In genomic region chr19:35569281-35569781, GRCh38 we compare ENCODE assay signal across 1 cellular context.
A peak's percentile ranks its signal among the peaks of the same experiment; 100 is the strongest.
TF ChIP-seq lines count a peak whose summit lies in the region.

No MANE protein-coding gene starts in this region.

TF ChIP-seq in HepG2, 621 proteins besides CTCF, POLR2A, EP300 and RAD21 (continued from another document and continues in another):
- TF ChIP-seq, protein P1, sequence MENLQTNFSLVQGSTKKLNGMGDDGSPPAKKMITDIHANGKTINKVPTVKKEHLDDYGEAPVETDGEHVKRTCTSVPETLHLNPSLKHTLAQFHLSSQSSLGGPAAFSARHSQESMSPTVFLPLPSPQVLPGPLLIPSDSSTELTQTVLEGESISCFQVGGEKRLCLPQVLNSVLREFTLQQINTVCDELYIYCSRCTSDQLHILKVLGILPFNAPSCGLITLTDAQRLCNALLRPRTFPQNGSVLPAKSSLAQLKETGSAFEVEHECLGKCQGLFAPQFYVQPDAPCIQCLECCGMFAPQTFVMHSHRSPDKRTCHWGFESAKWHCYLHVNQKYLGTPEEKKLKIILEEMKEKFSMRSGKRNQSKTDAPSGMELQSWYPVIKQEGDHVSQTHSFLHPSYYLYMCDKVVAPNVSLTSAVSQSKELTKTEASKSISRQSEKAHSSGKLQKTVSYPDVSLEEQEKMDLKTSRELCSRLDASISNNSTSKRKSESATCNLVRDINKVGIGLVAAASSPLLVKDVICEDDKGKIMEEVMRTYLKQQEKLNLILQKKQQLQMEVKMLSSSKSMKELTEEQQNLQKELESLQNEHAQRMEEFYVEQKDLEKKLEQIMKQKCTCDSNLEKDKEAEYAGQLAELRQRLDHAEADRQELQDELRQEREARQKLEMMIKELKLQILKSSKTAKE (CRISPR knock-in tag; IDR thresholded peaks at IDR 0.05; ENCODE audit: borderline replicate concordance), result peak; percentile 82; the same call in 1 of the 2 replicates
- no peak for TF ChIP-seq ZSCAN12 (CRISPR knock-in tag; IDR thresholded peaks at IDR 0.05)
- TF ChIP-seq RCOR2 (CRISPR knock-in tag; IDR thresholded peaks at IDR 0.05), result peak; percentile 57; the same call in 1 of the 2 replicates
- TF ChIP-seq ZNF232 (CRISPR knock-in tag; IDR thresholded peaks at IDR 0.05; ENCODE audit: borderline replicate concordance), result no peak
- no peak for TF ChIP-seq HOMEZ (CRISPR knock-in tag; IDR thresholded peaks at IDR 0.05; ENCODE audit: low read depth)
- TF ChIP-seq SIN3A (IDR thresholded peaks at IDR 0.05; ENCODE audit: borderline replicate concordance, low read depth, low read length), result no peak
- TF ChIP-seq ZNF160 (CRISPR knock-in tag; IDR thresholded peaks at IDR 0.05), result no peak
- TF ChIP-seq NCOR1 (IDR thresholded peaks at IDR 0.05; ENCODE audit: borderline replicate concordance, low read length), result no peak
- no peak for TF ChIP-seq ZNF18 (CRISPR knock-in tag; IDR thresholded peaks at IDR 0.05; ENCODE audit: insufficient replicate concordance)
- TF ChIP-seq, protein P2, sequence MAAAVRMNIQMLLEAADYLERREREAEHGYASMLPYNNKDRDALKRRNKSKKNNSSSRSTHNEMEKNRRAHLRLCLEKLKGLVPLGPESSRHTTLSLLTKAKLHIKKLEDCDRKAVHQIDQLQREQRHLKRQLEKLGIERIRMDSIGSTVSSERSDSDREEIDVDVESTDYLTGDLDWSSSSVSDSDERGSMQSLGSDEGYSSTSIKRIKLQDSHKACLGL (CRISPR knock-in tag; IDR thresholded peaks at IDR 0.05), result no peak
- TF ChIP-seq STAG1 (CRISPR knock-in tag; IDR thresholded peaks at IDR 0.05), result no peak
- TF ChIP-seq RBFOX2 (IDR thresholded peaks at IDR 0.05; ENCODE audit: low read depth, low read length), result no peak
- no peak for TF ChIP-seq ELF1 (CRISPR knock-in tag; IDR thresholded peaks at IDR 0.05)
- TF ChIP-seq TP53 (CRISPR knock-in tag; conservative IDR thresholded peaks at IDR 0.05), result no peak
- no peak for TF ChIP-seq ZFP36L1 (CRISPR knock-in tag; IDR thresholded peaks at IDR 0.05)
- TF ChIP-seq SIX4 (CRISPR knock-in tag; IDR thresholded peaks at IDR 0.05), result no peak; the same call in 1 of the 2 replicates
- TF ChIP-seq TCF12 (IDR thresholded peaks at IDR 0.05), result no peak
- TF ChIP-seq TCF12 (CRISPR knock-in tag; IDR thresholded peaks at IDR 0.05), result no peak
- no peak for TF ChIP-seq ZBTB7A (CRISPR knock-in tag; IDR thresholded peaks at IDR 0.05)
- no peak for TF ChIP-seq ZNF333 (CRISPR knock-in tag; IDR thresholded peaks at IDR 0.05; ENCODE audit: borderline replicate concordance)
- no peak for TF ChIP-seq BCLAF1 (IDR thresholded peaks at IDR 0.05)
- TF ChIP-seq PAWR (CRISPR knock-in tag; IDR thresholded peaks at IDR 0.05; ENCODE audit: borderline replicate concordance), result no peak
- no peak for TF ChIP-seq SRF (IDR thresholded peaks at IDR 0.05; ENCODE audit: low read depth, low read length)
- TF ChIP-seq TAF15 (IDR thresholded peaks at IDR 0.05; ENCODE audit: low read depth, low read length, poor library complexity, severe bottlenecking), result no peak
- TF ChIP-seq ZNF556 (CRISPR knock-in tag; IDR thresholded peaks at IDR 0.05; ENCODE audit: borderline replicate concordance), result no peak
- TF ChIP-seq ATF6 (CRISPR knock-in tag; conservative IDR thresholded peaks at IDR 0.05), result no peak
- no peak for TF ChIP-seq POLR2AphosphoS5 (IDR thresholded peaks at IDR 0.05; ENCODE audit: low read depth, low read length)
- TF ChIP-seq ZNF510 (CRISPR knock-in tag; IDR thresholded peaks at IDR 0.05; ENCODE audit: low read depth), result no peak
- TF ChIP-seq RELA (CRISPR knock-in tag; IDR thresholded peaks at IDR 0.05), result no peak
- TF ChIP-seq ZNF276 (CRISPR knock-in tag; IDR thresholded peaks at IDR 0.05; ENCODE audit: low read depth), result no peak
- TF ChIP-seq RBM22 (optimal IDR thresholded peaks at IDR 0.05; ENCODE audit: low read length), result no peak
- no peak for TF ChIP-seq U2AF2 (IDR thresholded peaks at IDR 0.05; ENCODE audit: low read depth, low read length)
- TF ChIP-seq NFYB (CRISPR knock-in tag; IDR thresholded peaks at IDR 0.05), result no peak
- TF ChIP-seq NFIC (IDR thresholded peaks at IDR 0.05; ENCODE audit: low read length), result no peak
- TF ChIP-seq ZNF263 (CRISPR knock-in tag; IDR thresholded peaks at IDR 0.05), result no peak
- peak; percentile 62; the same call in 1 of the 2 replicates for TF ChIP-seq NRL (CRISPR knock-in tag; IDR thresholded peaks at IDR 0.05; ENCODE audit: borderline replicate concordance)
- no peak for TF ChIP-seq IRX3 (CRISPR knock-in tag; IDR thresholded peaks at IDR 0.05; ENCODE audit: borderline replicate concordance, low read depth)
- TF ChIP-seq KLF6 (CRISPR knock-in tag; IDR thresholded peaks at IDR 0.05), result no peak
- peak; percentile 84; the same call in 1 of the 2 replicates for TF ChIP-seq MED13 (CRISPR knock-in tag; IDR thresholded peaks at IDR 0.05)
- no peak for TF ChIP-seq CREB3 (CRISPR knock-in tag; IDR thresholded peaks at IDR 0.05)
- TF ChIP-seq ZNF430 (CRISPR knock-in tag; IDR thresholded peaks at IDR 0.05), result no peak
- TF ChIP-seq ARID2 (CRISPR knock-in tag; IDR thresholded peaks at IDR 0.05; ENCODE audit: borderline replicate concordance), result no peak
- TF ChIP-seq FOSL2 (CRISPR knock-in tag; IDR thresholded peaks at IDR 0.05), result peak; percentile 82
- no peak for TF ChIP-seq BHLHE40 (IDR thresholded peaks at IDR 0.05; ENCODE audit: low read length)
- no peak for TF ChIP-seq ZNF7 (CRISPR knock-in tag; IDR thresholded peaks at IDR 0.05)
- TF ChIP-seq RFXANK (CRISPR knock-in tag; IDR thresholded peaks at IDR 0.05), result no peak
- TF ChIP-seq HNRNPK (IDR thresholded peaks at IDR 0.05; ENCODE audit: low read depth, low read length, poor library complexity, severe bottlenecking), result no peak
- no peak for TF ChIP-seq THYN1 (CRISPR knock-in tag; IDR thresholded peaks at IDR 0.05; ENCODE audit: borderline replicate concordance, low read depth)
- no peak for TF ChIP-seq NFE2 (CRISPR knock-in tag; IDR thresholded peaks at IDR 0.05)
- TF ChIP-seq ZBTB1 (CRISPR knock-in tag; IDR thresholded peaks at IDR 0.05; ENCODE audit: borderline replicate concordance), result no peak
- no peak for TF ChIP-seq ATF5 (CRISPR knock-in tag; IDR thresholded peaks at IDR 0.05; ENCODE audit: low read depth)
- no peak for TF ChIP-seq GABPB1 (CRISPR knock-in tag; IDR thresholded peaks at IDR 0.05)
- no peak for TF ChIP-seq ZNF570 (CRISPR knock-in tag; IDR thresholded peaks at IDR 0.05; ENCODE audit: borderline replicate concordance)
- TF ChIP-seq HMG20A (CRISPR knock-in tag; IDR thresholded peaks at IDR 0.05; ENCODE audit: borderline replicate concordance), result peak; percentile 43; the same call in 1 of the 2 replicates
- no peak for TF ChIP-seq FOXA1 (IDR thresholded peaks at IDR 0.05)
- peak; percentile 87 for TF ChIP-seq FOXA1 (CRISPR knock-in tag; IDR thresholded peaks at IDR 0.05)
- no peak for TF ChIP-seq HES4 (CRISPR knock-in tag; IDR thresholded peaks at IDR 0.05; ENCODE audit: borderline replicate concordance)
- no peak for TF ChIP-seq GTF2F1 (IDR thresholded peaks at IDR 0.05; ENCODE audit: low read length)
- no peak for TF ChIP-seq ZNF709 (CRISPR knock-in tag; IDR thresholded peaks at IDR 0.05)
- no peak for TF ChIP-seq ZNF749 (CRISPR knock-in tag; IDR thresholded peaks at IDR 0.05; ENCODE audit: borderline replicate concordance)
- TF ChIP-seq ZNF790 (CRISPR knock-in tag; IDR thresholded peaks at IDR 0.05; ENCODE audit: borderline replicate concordance), result no peak
- TF ChIP-seq FOSL1 (CRISPR knock-in tag; IDR thresholded peaks at IDR 0.05; ENCODE audit: borderline replicate concordance), result no peak
- peak; percentile 52; the same call in 1 of the 2 replicates for TF ChIP-seq ZSCAN25 (CRISPR knock-in tag; IDR thresholded peaks at IDR 0.05)
